9 cellular contexts compared by ENCODE assay signal in genomic region chr13:44879452-44880058, GRCh38.
DNase-seq lines count a peak whose midpoint lies in the region; ATAC-seq, FAIRE-seq and TF ChIP-seq lines count a peak whose summit lies in the region.
"Had no signal": no experiment of that assay in that cellular context is flagged by ENCODE, and none has a peak within 500 bp of the region (broad histone marks: within the 10 kb centered on the region; RNA-seq: fewer than 3 reads in every experiment).

No MANE protein-coding gene starts in this region.

- no peak overlapping the region for H2AFZ ChIP-seq in fibroblast of lung (ENCODE audit: low read length)

- intact Hi-C loops in Panc1 (cut with micrococcal nuclease; ENCODE audit: unreplicated experiment) = no loop called here

- no peak overlapping the region for H3K4me3 ChIP-seq in A549
- H3K4me3 ChIP-seq in GM12865 (ENCODE audit: low read depth, low read length) = no peak overlapping the region
- no peak overlapping the region for H3K4me3 ChIP-seq in Panc1 (ENCODE audit: low read depth in 2 of 2, low read length in 2 of 2)
- H3K4me3 ChIP-seq in fibroblast of lung (replicated peaks in 1 of 4; ENCODE audit: control extremely low read depth in 1 of 4, insufficient read depth in 1 of 4, low read depth in 3 of 4, low read length in 4 of 4) = no peak overlapping the region

- no peaks in the 10 kb centered on the region for H3K4me1 ChIP-seq in A549
- no peaks in the 10 kb centered on the region for H3K4me1 ChIP-seq in Panc1 (ENCODE audit: control insufficient read depth, insufficient read depth, low read length)
- peaks cover 2% of the 10 kb centered on the region for H3K4me1 ChIP-seq in fibroblast of lung (ENCODE audit: control insufficient read depth, extremely low read depth, insufficient read depth, low read length)

- no peaks in the 10 kb centered on the region for H3K9me3 ChIP-seq in A549
- H3K9me3 ChIP-seq in Panc1 (ENCODE audit: control insufficient read depth, insufficient read depth, low read depth, low read length) = no peaks in the 10 kb centered on the region
- no peaks in the 10 kb centered on the region for H3K9me3 ChIP-seq in fibroblast of lung (ENCODE audit: control insufficient read depth, insufficient read depth, low read depth, low read length)

- H3K36me3 ChIP-seq in Panc1 (ENCODE audit: control insufficient read depth, insufficient read depth, low read length) (no peaks in the 10 kb centered on the region), fibroblast of lung (ENCODE audit: control insufficient read depth, insufficient read depth, low read length) (no peaks in the 10 kb centered on the region)

- FAIRE-seq in A549 (lab: Jason Lieb, UNC) = no peak
- FAIRE-seq: colon had no signal

- no peaks in the 10 kb centered on the region for H4K20me1 ChIP-seq in fibroblast of lung (ENCODE audit: control insufficient read depth, extremely low read depth, insufficient read depth, low read length)

- H3K27me3 ChIP-seq in Panc1 (ENCODE audit: control insufficient read depth, insufficient read depth, low read length) = no peaks in the 10 kb centered on the region
- H3K27me3 ChIP-seq in fibroblast of lung (ENCODE audit: control insufficient read depth, insufficient read depth, low read length) = no peaks in the 10 kb centered on the region

- peak; percentile 50 for TF ChIP-seq CTCF in A549 (IDR thresholded peaks at IDR 0.05)
- peak; percentile 56 for TF ChIP-seq CTCF in GM12865 (IDR thresholded peaks at IDR 0.05; ENCODE audit: insufficient read depth, low read depth, low read length, missing control alignments)
- peak; percentile 57 for TF ChIP-seq CTCF in Panc1 (IDR thresholded peaks at IDR 0.05)
- TF ChIP-seq CTCF in fibroblast of lung (conservative IDR thresholded peaks at IDR 0.05 in 1 of 2, IDR thresholded peaks at IDR 0.05 in 1 of 2; ENCODE audit: low read depth in 1 of 2, low read length in 2 of 2) = peak; percentile 45 to 51

- ATAC-seq in A549 (peak in 1 of 2 experiments; percentile 42; a peak in 2 of 6 replicates), Panc1 (peak; percentile 48; the same call in 1 of the 2 replicates), GM18867 (IDR thresholded peaks at IDR 0.05; ENCODE audit: unreplicated experiment) (no peak), HG03469 (IDR thresholded peaks at IDR 0.05; ENCODE audit: unreplicated experiment) (no peak)

- TF ChIP-seq RAD21 in A549 (conservative IDR thresholded peaks at IDR 0.05 in 1 of 2, IDR thresholded peaks at IDR 0.05 in 1 of 2) = peak; percentile 60 to 69

- no peak overlapping the region for H3K9ac ChIP-seq in fibroblast of lung (ENCODE audit: insufficient read depth, low read length)

- 74% methylated on average over 5 of the region's 5 CpGs for WGBS in A549 (ENCODE audit: missing lambda C conversion rate)

- TF ChIP-seq POLR2A in A549 (IDR thresholded peaks at IDR 0.05; ENCODE audit: low read length) = no peak

- H3K27ac ChIP-seq in A549 = peak overlapping the region; percentile 4 to 31; a peak in 1 of 6 replicates
- H3K27ac ChIP-seq in Panc1 (ENCODE audit: low read length) = no peak overlapping the region
- H3K27ac ChIP-seq in fibroblast of lung (ENCODE audit: insufficient read depth, low read length) = no peak overlapping the region

- in situ Hi-C loops in Panc1 (cut with HindIII; ENCODE audit: low pct_unique_long_range_greater_than_20kb, low sequenced_read_pairs) = no loop called here

- POLR2A ChIA-PET in A549 (lab: Yijun Ruan, JAX) (no interaction called here), Panc1 (lab: Charles Lee) (no interaction called here)

- H3K4me2 ChIP-seq in A549 (no peak overlapping the region), fibroblast of lung (ENCODE audit: extremely low read depth, insufficient read depth, low read length) (no peak overlapping the region)

- DNase-seq in A549 (ENCODE audit: low read depth in 1 of 2, low spot score in 1 of 2) = peak in 1 of 2 experiments; percentile 52
- peak; percentile 65 for DNase-seq in GM12865 (ENCODE audit: low read depth)
- peak; percentile 22 for DNase-seq in Panc1 (ENCODE audit: low read depth, low spot score)
- DNase-seq in fibroblast of lung (ENCODE audit: low read depth in 2 of 2) = peak; percentile 60 to 62
- peak; percentile 48 for DNase-seq in stromal cell of bone marrow (ENCODE audit: low read depth)
- DNase-seq in DMS79 treated with DMSO at 0.1 percent for 48 hours (lab: John Stamatoyannopoulos, UW) = no peak

- no peaks in the 10 kb centered on the region for H3K79me2 ChIP-seq in fibroblast of lung (ENCODE audit: control insufficient read depth, insufficient read depth, low read length)

- no peak for TF ChIP-seq EP300 in A549 (IDR thresholded peaks at IDR 0.05)

- CTCF ChIA-PET in A549 (lab: Yijun Ruan, JAX) (interaction anchor here (1.0 kb wide), 1 partner anchor 131 kb away, joined by 4 read pairs; no protein-coding TSS in a partner anchor), Panc1 (lab: Charles Lee) (no interaction called here)

- no TSS peak for BruUV-seq in Panc1 (replicated peaks; lab: Mats Ljungman, UMichigan)

TF ChIP-seq in A549, 52 proteins besides CTCF, POLR2A, EP300 and RAD21:
- TF ChIP-seq FOSL2 (IDR thresholded peaks at IDR 0.05) (no peak), FOSL2 (CRISPR knock-in tag; IDR thresholded peaks at IDR 0.05) (no peak), POLR2AphosphoS2 (conservative IDR thresholded peaks at IDR 0.05; ENCODE audit: low read length) (no peak), ZSCAN20 (CRISPR knock-in tag; IDR thresholded peaks at IDR 0.05) (no peak), HOXA7 (CRISPR knock-in tag; IDR thresholded peaks at IDR 0.05) (no peak), ELK1 (IDR thresholded peaks at IDR 0.05; ENCODE audit: low read depth, low read length) (no peak), KDM1A (IDR thresholded peaks at IDR 0.05; ENCODE audit: low read depth) (0 out of 2 replicates have a peak, but pooled peaks have one; percentile 45), SMC3 (IDR thresholded peaks at IDR 0.05) (peak; percentile 57)

Comparison
In these comparisons a context has a peak if more than half of its experiments do, and no peak if none do; other contexts are left out.
1. H3K27ac ChIP-seq: peak in A549 (2 of 2); none in Panc1 (single experiment) and fibroblast of lung (single experiment).
2. Peak in every context shown above with its lines, with median percentiles within 50 percentile points of each other: CTCF ChIP-seq.